In the genomic region with DNA sequence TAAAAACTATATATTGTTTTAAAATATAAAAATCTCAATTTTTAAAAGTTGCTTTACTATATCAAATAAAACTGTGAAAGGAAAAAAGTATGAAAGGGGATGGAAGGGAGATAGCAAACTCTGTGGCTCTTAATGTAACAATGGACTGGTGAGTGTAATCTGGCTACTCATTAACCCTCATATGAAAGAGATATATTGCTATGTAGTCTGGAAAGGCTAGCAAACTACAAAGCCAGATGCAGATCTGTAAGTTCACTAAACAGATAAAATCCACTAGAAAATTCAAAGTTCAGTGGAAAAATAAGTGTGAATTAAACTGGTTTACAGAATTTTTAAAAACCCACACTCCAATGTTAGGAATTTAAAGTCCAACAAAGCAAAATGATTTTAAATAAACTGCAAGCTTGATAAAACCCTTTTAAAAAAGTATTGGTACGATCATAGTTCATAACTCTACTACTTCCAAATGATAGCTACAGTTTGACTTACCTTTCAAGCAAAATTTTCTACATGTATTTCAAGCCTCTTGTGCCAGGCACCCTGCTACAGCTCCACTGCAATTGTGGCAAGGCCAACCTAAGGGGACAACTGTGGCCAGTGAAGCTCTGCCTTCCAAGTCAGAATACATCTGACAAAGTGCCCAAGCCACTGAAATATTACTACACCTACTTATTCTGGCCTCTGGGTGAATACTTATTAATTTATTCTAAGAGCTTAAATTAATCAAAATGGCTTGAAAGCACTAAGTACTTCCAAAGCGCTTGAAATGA, we compare ENCODE assay signal across 10 cellular contexts. TPM values are rescaled to one million over a fixed set of nuclear protein-coding genes. Genes with fewer than 3 reads are reported as not detected.
DNase-seq lines count a peak whose midpoint lies in the region; ATAC-seq and TF ChIP-seq lines count a peak whose summit lies in the region.
"Had no signal": no experiment of that assay in that cellular context is flagged by ENCODE, and none has a peak within 500 bp of the region (broad histone marks: within the 10 kb centered on the region; RNA-seq: fewer than 3 reads in every experiment).

No MANE protein-coding gene starts in this region.

- H3K4me1 ChIP-seq in heart right ventricle = peaks cover 0 to 75% (median 58%) of the 10 kb centered on the region in 9 donors
- H3K4me1 ChIP-seq in right atrium auricular region = peaks cover 0 to 43% of the 10 kb centered on the region in 2 donors
- H3K4me1 ChIP-seq in liver (ENCODE audit: control insufficient read depth in 4 of 4, insufficient read depth in 4 of 4, low read length in 3 of 4) = peaks cover 8 to 30% (median 25%) of the 10 kb centered on the region in 4 donors
- peaks cover 2% of the 10 kb centered on the region for H3K4me1 ChIP-seq in mesenchymal stem cell (ENCODE audit: control insufficient read depth, insufficient read depth, low read depth, low read length)

- DNase-seq in heart right ventricle (no peak), right atrium auricular region (ENCODE audit: low spot score) (no peak), mesenchymal stem cell (no peak), NCI-H2107 treated with DMSO at 0.1 percent for 48 hours (lab: John Stamatoyannopoulos, UW; ENCODE audit: unreplicated experiment) (no peak), mesenteric fat pad (ENCODE audit: low spot score) (no peak)
- DNase-seq: BE2C had no signal

- H2AFZ ChIP-seq in mesenchymal stem cell (ENCODE audit: low read depth, low read length) = no peak overlapping the region

- H3K9me3 ChIP-seq in heart right ventricle = no peaks in the 10 kb centered on the region
- H3K9me3 ChIP-seq in right atrium auricular region = no peaks in the 10 kb centered on the region
- no peaks in the 10 kb centered on the region for H3K9me3 ChIP-seq in liver (ENCODE audit: control insufficient read depth in 4 of 4, low read length in 3 of 4)
- H3K9me3 ChIP-seq in mesenchymal stem cell (ENCODE audit: control insufficient read depth, low read length) = no peaks in the 10 kb centered on the region
- H3K9me3 ChIP-seq: BE2C, thoracic aorta had no signal

- ATAC-seq in heart right ventricle (peak in 2 of 8 donors; percentile 36 to 49), GM19463 (IDR thresholded peaks at IDR 0.05; ENCODE audit: unreplicated experiment) (no peak)

- no peak overlapping the region for H3K14ac ChIP-seq in mesenchymal stem cell (ENCODE audit: low read length in 2 of 2)

- 86 to 89% methylated on average over 2 of the region's 2 CpGs for WGBS in heart right ventricle, 2 donors
- 59% methylated on average over 2 of the region's 2 CpGs for WGBS in liver
- 96% methylated on average over 2 of the region's 2 CpGs for WGBS in mesenchymal stem cell

- no peak overlapping the region for H3K4me2 ChIP-seq in mesenchymal stem cell (ENCODE audit: low read length, poor library complexity, severe bottlenecking)

- H3K4me3 ChIP-seq in heart right ventricle = peak overlapping the region in 1 of 10 donors; percentile 57
- no peak overlapping the region for H3K4me3 ChIP-seq in right atrium auricular region
- H3K4me3 ChIP-seq in liver (ENCODE audit: low read depth in 1 of 3, low read length in 3 of 3) = no peak overlapping the region
- H3K4me3 ChIP-seq in mesenchymal stem cell (ENCODE audit: insufficient read depth in 1 of 2, low read depth in 1 of 2, low read length in 2 of 2) = peak overlapping the region in 1 of 2 experiments; percentile 64

- no peak overlapping the region for H2BK15ac ChIP-seq in mesenchymal stem cell (ENCODE audit: low read depth, poor library complexity, severe bottlenecking)

- no peak overlapping the region for H2BK12ac ChIP-seq in mesenchymal stem cell (ENCODE audit: low read length in 2 of 2)

- no peak overlapping the region for H3K23ac ChIP-seq in mesenchymal stem cell (ENCODE audit: low read length in 2 of 2)

- H3K27me3 ChIP-seq in heart right ventricle (no peaks in the 10 kb centered on the region), right atrium auricular region (no peaks in the 10 kb centered on the region), liver (ENCODE audit: control insufficient read depth in 4 of 4, insufficient read depth in 4 of 4, low read length in 3 of 4) (no peaks in the 10 kb centered on the region), mesenchymal stem cell (ENCODE audit: control insufficient read depth in 1 of 2, insufficient read depth in 1 of 2, low read length in 2 of 2) (no peaks in the 10 kb centered on the region)
- H3K27me3 ChIP-seq: BE2C had no signal

- H3K9ac ChIP-seq in liver (ENCODE audit: low read depth in 1 of 2, low read length in 2 of 2) (peak overlapping the region in 1 of 2 donors; percentile 37), mesenchymal stem cell (ENCODE audit: low read length) (no peak overlapping the region)

- H2BK5ac ChIP-seq in mesenchymal stem cell (ENCODE audit: low read depth, low read length, poor library complexity, severe bottlenecking) = no peak overlapping the region

- no peak for TF ChIP-seq RAD21 in liver (IDR thresholded peaks at IDR 0.05)

- H2BK120ac ChIP-seq in mesenchymal stem cell (ENCODE audit: low read depth, low read length) = no peak overlapping the region

- H3K79me1 ChIP-seq in mesenchymal stem cell (replicated peaks; ENCODE audit: low read length, poor library complexity, severe bottlenecking) = peaks cover 6% of the 10 kb centered on the region

- H3K4ac ChIP-seq in mesenchymal stem cell (ENCODE audit: low read depth in 1 of 2, low read length in 2 of 2) = no peak overlapping the region

- no peak overlapping the region for H3K18ac ChIP-seq in mesenchymal stem cell (ENCODE audit: low read depth in 1 of 2, low read length in 2 of 2)

- TF ChIP-seq CTCF in heart right ventricle (IDR thresholded peaks at IDR 0.05) = no peak
- no peak for TF ChIP-seq CTCF in right atrium auricular region (IDR thresholded peaks at IDR 0.05)
- no peak for TF ChIP-seq CTCF in VCaP (conservative IDR thresholded peaks at IDR 0.05)
- no peak for TF ChIP-seq CTCF in liver (IDR thresholded peaks at IDR 0.05; ENCODE audit: low read depth, low read length, missing input control)

- H3K36me3 ChIP-seq in heart right ventricle = no peaks in the 10 kb centered on the region
- H3K36me3 ChIP-seq in right atrium auricular region = no peaks in the 10 kb centered on the region
- H3K36me3 ChIP-seq in liver (ENCODE audit: control insufficient read depth in 4 of 4, insufficient read depth in 3 of 4, low read depth in 1 of 4, low read length in 3 of 4) = no peaks in the 10 kb centered on the region
- H3K36me3 ChIP-seq in mesenchymal stem cell (ENCODE audit: control insufficient read depth in 1 of 2, insufficient read depth in 2 of 2, low read depth in 1 of 2, low read length in 2 of 2) = peaks cover 0 to 3% of the 10 kb centered on the region in 2 experiments
- H3K36me3 ChIP-seq: BE2C, thoracic aorta had no signal

- no peak overlapping the region for H2AK5ac ChIP-seq in mesenchymal stem cell (ENCODE audit: low read length, severe bottlenecking)

- H3K27ac ChIP-seq in heart right ventricle = peak overlapping the region in 7 of 10 donors; percentile 19 to 93 (median 63)
- H3K27ac ChIP-seq in right atrium auricular region = peak overlapping the region in 1 of 2 donors; percentile 78
- H3K27ac ChIP-seq in VCaP = peak overlapping the region; percentile 72
- H3K27ac ChIP-seq in liver (ENCODE audit: low read depth in 1 of 2, low read length in 2 of 2) = peak overlapping the region; percentile 57 to 75
- H3K27ac ChIP-seq in mesenchymal stem cell (ENCODE audit: low read length, poor library complexity, severe bottlenecking) = no peak overlapping the region

- H4K8ac ChIP-seq in mesenchymal stem cell (ENCODE audit: low read length) = no peak overlapping the region

- no peak overlapping the region for H4K91ac ChIP-seq in mesenchymal stem cell (ENCODE audit: low read length)

- intact Hi-C loops in heart right ventricle (cut with DNase I) = no loop called here

TF ChIP-seq in liver, 16 proteins besides CTCF, POLR2A, EP300 and RAD21:
- TF ChIP-seq HNF4A (conservative IDR thresholded peaks at IDR 0.05) (peak in 1 of 2 donors; percentile 24), TAF1 (conservative IDR thresholded peaks at IDR 0.05) (no peak)
TF ChIP-seq in liver: peak in this region for 1.

RNA-seq across cellular contexts. Expression of gene ELF1, which starts 0.6 kb away (rescaled TPM):
- 10 to 100 TPM; 31.1 to 60.5 (median 39.5) TPM for total RNA-seq in heart right ventricle
- polyA plus RNA-seq in heart right ventricle = 10 to 100 TPM in 1 of 2 donors, 1 to 10 TPM in 1; 9.9 to 10.4 TPM
- 10 to 100 TPM; 39.1 to 54.2 TPM for total RNA-seq in right atrium auricular region
- 10 to 100 TPM; 36.3 to 57.2 TPM for total RNA-seq in liver
- 10 to 100 TPM; 15.3 to 16.6 TPM for polyA plus RNA-seq in liver
- polyA plus RNA-seq in mesenchymal stem cell (2013, experiment 1 of 2) = 50.1 TPM
- polyA plus RNA-seq in mesenchymal stem cell (2013, experiment 2 of 2) = 49.3 TPM
- total RNA-seq in mesenteric fat pad = 74.2 TPM

RNA-seq across cellular contexts. Expression of gene WBP4, which starts 41.5 kb away (rescaled TPM):
- total RNA-seq in heart right ventricle = 10 to 100 TPM; 13.0 to 24.4 (median 21.8) TPM
- polyA plus RNA-seq in heart right ventricle = 10 to 100 TPM; 13.3 to 45.1 TPM
- 10 to 100 TPM; 14.0 to 18.0 TPM for total RNA-seq in right atrium auricular region
- 1 to 10 TPM; 4.9 to 6.8 TPM for total RNA-seq in liver
- polyA plus RNA-seq in liver = 1 to 10 TPM; 3.9 to 6.0 TPM
- 17.5 TPM for polyA plus RNA-seq in mesenchymal stem cell (2013, experiment 1 of 2)
- polyA plus RNA-seq in mesenchymal stem cell (2013, experiment 2 of 2) = 17.7 TPM
- total RNA-seq in mesenteric fat pad = 11.9 TPM
